27 cellular contexts compared by ENCODE assay signal in genomic region chr12:131263626-131264025, GRCh38.
"Had no signal": no experiment of that assay in that cellular context is flagged by ENCODE, and none has a peak within 500 bp of the region (broad histone marks: within the 10 kb centered on the region; RNA-seq: fewer than 3 reads in every experiment).

No MANE protein-coding gene starts in this region.

- H3K36me3 ChIP-seq: esophagus squamous epithelium, gastrocnemius medialis, heart right ventricle, left ventricle myocardium inferior had no signal

- H3K4me3 ChIP-seq: esophagus squamous epithelium, gastrocnemius medialis, heart right ventricle, left ventricle myocardium inferior, lung had no signal

- DNase-seq: cortex of kidney; effector CD8-positive, alpha-beta T cell; effector memory CD8-positive, alpha-beta T cell; endodermal cell; erythroblast; esophagus squamous epithelium; foreskin fibroblast; foreskin melanocyte; gastrocnemius medialis; glutamatergic neuron; head of caudate nucleus; heart right ventricle; hippocampal formation; kidney glomerular epithelial cell; left colon; left ventricle myocardium inferior; mammary epithelial cell; mesendoderm; midbrain had no signal

- FAIRE-seq: colon, endometrium, islet of Langerhans, keratinocyte had no signal

- ATAC-seq: effector memory CD8-positive, alpha-beta T cell; esophagus mucosa; gastrocnemius medialis; heart right ventricle; left colon; left lobe of liver had no signal

- H3K27ac ChIP-seq: epithelial cell of prostate, esophagus squamous epithelium, gastrocnemius medialis, heart right ventricle, left ventricle myocardium inferior had no signal

- H3K9me3 ChIP-seq: esophagus squamous epithelium, gastrocnemius medialis, heart right ventricle, left ventricle myocardium inferior had no signal

- H3K27me3 ChIP-seq: gastrocnemius medialis had no signal
